Comparison of ENCODE assay signal across 8 cellular contexts in the genomic region with DNA sequence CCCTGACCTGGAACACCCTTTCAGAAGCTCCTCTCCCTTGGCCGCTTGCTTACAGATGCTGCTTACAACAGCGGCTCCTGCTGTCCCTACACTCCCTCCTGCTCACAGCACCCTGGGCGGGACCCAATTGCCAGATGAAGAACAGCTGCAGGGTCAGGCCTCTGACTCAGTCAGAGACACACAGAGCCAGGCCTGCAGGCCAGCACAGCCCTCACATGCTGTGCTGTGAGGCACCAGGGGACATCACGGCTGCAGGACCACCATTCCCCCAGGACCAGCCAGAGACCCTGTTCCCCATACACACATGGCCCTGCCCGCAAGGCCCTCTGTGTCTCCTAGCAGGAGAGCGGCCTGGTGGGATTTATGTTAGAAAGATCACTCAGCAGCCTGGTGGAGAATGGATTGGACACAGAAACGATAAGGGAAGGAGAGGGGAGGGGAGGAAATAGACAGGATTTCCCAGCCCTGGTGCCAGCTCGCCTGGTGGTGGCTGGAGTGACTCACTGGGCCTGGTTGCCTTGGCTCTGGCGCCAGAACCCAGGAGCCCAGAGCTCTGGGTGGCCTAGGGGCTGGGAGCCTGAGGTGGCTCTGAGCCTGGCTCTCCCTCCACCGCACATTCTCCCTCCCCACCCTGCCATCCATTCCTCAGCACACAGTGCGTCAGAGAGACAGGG. TPM values are rescaled to one million over a fixed set of nuclear protein-coding genes. Genes with fewer than 3 reads are reported as not detected.
DNase-seq lines count a peak whose midpoint lies in the region; ATAC-seq and TF ChIP-seq lines count a peak whose summit lies in the region.

No MANE protein-coding gene starts in this region.

- peaks cover 4% of the 10 kb centered on the region for H3K9me3 ChIP-seq in WERI-Rb-1 (ENCODE audit: severe bottlenecking)

- H3K4me3 ChIP-seq in HFF-Myc (replicated peaks; ENCODE audit: low read depth, low read length) (no peak overlapping the region), WERI-Rb-1 (ENCODE audit: low read depth, low read length) (no peak overlapping the region)

- TF ChIP-seq CTCF in HFF-Myc (IDR thresholded peaks at IDR 0.05; ENCODE audit: low read depth, low read length, missing control alignments) (peak; percentile 63), WERI-Rb-1 (IDR thresholded peaks at IDR 0.05; ENCODE audit: low read depth, low read length) (peak; percentile 43; the same call in 1 of the 2 replicates), foreskin keratinocyte (conservative IDR thresholded peaks at IDR 0.05) (peak; percentile 63), omental fat pad (IDR thresholded peaks at IDR 0.05) (no peak)

- H3K27ac ChIP-seq in WERI-Rb-1: no peak overlapping the region; the same call in 1 of the 2 replicates
- no peak overlapping the region for H3K27ac ChIP-seq in foreskin keratinocyte

- no peaks in the 10 kb centered on the region for H3K36me3 ChIP-seq in WERI-Rb-1

- peak; percentile 76 for DNase-seq in HFF-Myc (ENCODE audit: extremely low read depth, low read depth)
- peak; percentile 76 for DNase-seq in WERI-Rb-1
- DNase-seq in foreskin keratinocyte: peak; percentile 40 to 68
- DNase-seq in omental fat pad (ENCODE audit: low spot score): peak; percentile 53
- no peak for DNase-seq in stimulated activated naive CD4-positive, alpha-beta T cell (lab: John Stamatoyannopoulos, UW)
- DNase-seq in AML-193 (lab: John Stamatoyannopoulos, UW): no peak
- no peak for DNase-seq in stimulated activated naive CD4-positive, alpha-beta T cell treated with Interleukin-2 at 50 U/mL for 16 hours (lab: John Stamatoyannopoulos, UW)

- H3K4me1 ChIP-seq in foreskin keratinocyte: peaks cover 5% of the 10 kb centered on the region

- H3K27me3 ChIP-seq in WERI-Rb-1 (ENCODE audit: insufficient read depth, low read depth, severe bottlenecking): no peaks in the 10 kb centered on the region
- H3K27me3 ChIP-seq in foreskin keratinocyte: peaks cover 12% of the 10 kb centered on the region

- ATAC-seq in foreskin keratinocyte: peak; percentile 91
- ATAC-seq in omental fat pad (ENCODE audit: low FRiP score): peak; percentile 85
- ATAC-seq in GM19463 (IDR thresholded peaks at IDR 0.05; ENCODE audit: unreplicated experiment): no peak

RNA-seq across cellular contexts. Expression of a gene that starts 6.7 kb away (rescaled TPM):
- 0.81 and 1.4 TPM in 2 replicates for total RNA-seq in foreskin keratinocyte
- polyA plus RNA-seq in foreskin keratinocyte: 0.88 and 1.5 TPM in 2 replicates
- total RNA-seq in omental fat pad: 1 to 10 TPM; 3.3 to 8.5 (median 4.7) TPM

RNA-seq across cellular contexts. Expression of a gene that starts 29.2 kb away (rescaled TPM):
- not detected in 2 replicates for total RNA-seq in foreskin keratinocyte
- not detected in 2 replicates for polyA plus RNA-seq in foreskin keratinocyte
- not detected for total RNA-seq in omental fat pad

RNA-seq across cellular contexts. Expression of a gene that starts 39.3 kb away (rescaled TPM):
- total RNA-seq in foreskin keratinocyte (not detected in 2 replicates), omental fat pad (not detected)
- not detected in 2 replicates for polyA plus RNA-seq in foreskin keratinocyte

RNA-seq across cellular contexts. Expression of a gene that starts 54.6 kb away (rescaled TPM):
- total RNA-seq in foreskin keratinocyte (0.27 and 0.35 TPM in 2 replicates), omental fat pad (10 to 100 TPM; 13.4 to 29.9 (median 18.0) TPM)
- polyA plus RNA-seq in foreskin keratinocyte: 0.22 and 0.25 TPM in 2 replicates

Comparison
In these comparisons a context has a peak if more than half of its experiments do, and no peak if none do; other contexts are left out.
1. DNase-seq: peak in HFF-Myc (single experiment), WERI-Rb-1 (single experiment), foreskin keratinocyte (2 of 2) and omental fat pad (single experiment); none in stimulated activated naive CD4-positive, alpha-beta T cell (0 of 6), AML-193 (0 of 2) and stimulated activated naive CD4-positive, alpha-beta T cell treated with Interleukin-2 at 50 U/mL for 16 hours (single experiment).
2. CTCF ChIP-seq: peak in HFF-Myc (single experiment), WERI-Rb-1 (single experiment) and foreskin keratinocyte (single experiment); none in omental fat pad (0 of 3).